10 cellular contexts compared by ENCODE assay signal in the genomic region with DNA sequence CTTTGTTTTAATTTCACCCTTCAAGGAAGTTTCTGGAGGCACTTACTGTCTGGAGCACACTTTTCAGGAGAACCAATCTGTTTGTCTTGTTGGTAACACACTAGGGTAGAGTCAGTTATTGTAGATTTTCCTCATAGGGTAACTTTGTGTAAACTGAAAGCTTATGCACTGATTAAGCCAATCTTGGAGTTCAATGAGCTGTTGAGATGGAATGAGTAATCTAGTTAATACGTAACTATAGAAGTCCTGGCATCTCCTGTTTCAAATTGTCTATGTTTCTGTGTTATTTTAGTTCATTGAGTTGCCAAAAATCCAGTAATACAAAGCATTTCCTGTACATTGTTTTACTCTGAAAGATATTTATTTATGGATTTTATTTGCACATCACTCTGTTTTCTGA.
DNase-seq lines count a peak whose midpoint lies in the region; ATAC-seq and TF ChIP-seq lines count a peak whose summit lies in the region.
"Had no signal": no experiment of that assay in that cellular context is flagged by ENCODE, and none has a peak within 500 bp of the region (broad histone marks: within the 10 kb centered on the region; RNA-seq: fewer than 3 reads in every experiment).

No MANE protein-coding gene starts in this region.

- H3K36me3 ChIP-seq in fibroblast of lung (ENCODE audit: control insufficient read depth, insufficient read depth, low read length), result no peaks in the 10 kb centered on the region

- H4K20me1 ChIP-seq in fibroblast of lung (ENCODE audit: control insufficient read depth, extremely low read depth, insufficient read depth, low read length), result no peaks in the 10 kb centered on the region

- ATAC-seq in GM19035 (IDR thresholded peaks at IDR 0.05; ENCODE audit: unreplicated experiment), result no peak
- ATAC-seq: stimulated activated effector memory CD8-positive, alpha-beta T cell treated with anti-CD3 and anti-CD28 coated beads, Interleukin-12 subunit alpha, Interleukin-12 subunit beta, amount 100 ng/mL, for 72 hours had no signal

- no peak for TF ChIP-seq CTCF in fibroblast of lung (conservative IDR thresholded peaks at IDR 0.05 in 1 of 2, IDR thresholded peaks at IDR 0.05 in 1 of 2; ENCODE audit: low read depth in 1 of 2, low read length in 2 of 2)

- H3K4me3 ChIP-seq in fibroblast of lung (replicated peaks in 1 of 4; ENCODE audit: control extremely low read depth in 1 of 4, insufficient read depth in 1 of 4, low read depth in 3 of 4, low read length in 4 of 4), result no peak overlapping the region

- H2AFZ ChIP-seq in fibroblast of lung (ENCODE audit: low read length), result no peak overlapping the region

- peak overlapping the region; percentile 17 for H3K4me2 ChIP-seq in fibroblast of lung (ENCODE audit: extremely low read depth, insufficient read depth, low read length)

- no peak overlapping the region for H3K9ac ChIP-seq in fibroblast of lung (ENCODE audit: insufficient read depth, low read length)

- no peaks in the 10 kb centered on the region for H3K9me3 ChIP-seq in fibroblast of lung (ENCODE audit: control insufficient read depth, insufficient read depth, low read depth, low read length)

- H3K27ac ChIP-seq in fibroblast of lung (ENCODE audit: insufficient read depth, low read length), result peak overlapping the region; percentile 30
- H3K27ac ChIP-seq in caudate nucleus (ENCODE audit: low read depth, low read length), result no peak overlapping the region

- H3K79me2 ChIP-seq in fibroblast of lung (ENCODE audit: control insufficient read depth, insufficient read depth, low read length), result no peaks in the 10 kb centered on the region

- DNase-seq in GM04503 (ENCODE audit: low read depth), result peak; percentile 73
- peak; percentile 53 for DNase-seq in RPMI7951 (ENCODE audit: low read depth)
- DNase-seq in fibroblast of lung (ENCODE audit: low read depth in 2 of 2), result peak; percentile 86 to 95
- peak; percentile 78 for DNase-seq in pulmonary artery endothelial cell (ENCODE audit: low read depth, low spot score)
- DNase-seq in caudate nucleus (lab: John Stamatoyannopoulos, UW), result no peak
- DNase-seq in D341Med (ENCODE audit: low spot score), result no peak
- no peak for DNase-seq in NCI-H2081 (lab: John Stamatoyannopoulos, UW)
- DNase-seq: NCI-H510A had no signal

- no peaks in the 10 kb centered on the region for H3K4me1 ChIP-seq in fibroblast of lung (ENCODE audit: control insufficient read depth, extremely low read depth, insufficient read depth, low read length)

- no peaks in the 10 kb centered on the region for H3K27me3 ChIP-seq in fibroblast of lung (ENCODE audit: control insufficient read depth, insufficient read depth, low read length)

Comparison
In these comparisons a context has a peak if more than half of its experiments do, and no peak if none do; other contexts are left out.
1. DNase-seq: peak in GM04503 (single experiment), RPMI7951 (single experiment), fibroblast of lung (2 of 2) and pulmonary artery endothelial cell (single experiment); none in caudate nucleus (0 of 61), D341Med (single experiment) and NCI-H2081 (0 of 2).